In genomic region chr2:165876269-165876668, GRCh38 we compare ENCODE assay signal across 1 cellular context.
TF ChIP-seq lines count a peak whose summit lies in the region.

No MANE protein-coding gene starts in this region.

TF ChIP-seq in WTC11, 78 proteins besides CTCF, POLR2A, EP300 and RAD21 (continued from another document):
- no peak for TF ChIP-seq E2F4 (CRISPR knock-in tag; IDR thresholded peaks at IDR 0.05; ENCODE audit: borderline replicate concordance, low read depth)
- no peak for TF ChIP-seq CREB1 (CRISPR knock-in tag; IDR thresholded peaks at IDR 0.05)
TF ChIP-seq in WTC11: peak in this region for 0.
